In the genomic region with DNA sequence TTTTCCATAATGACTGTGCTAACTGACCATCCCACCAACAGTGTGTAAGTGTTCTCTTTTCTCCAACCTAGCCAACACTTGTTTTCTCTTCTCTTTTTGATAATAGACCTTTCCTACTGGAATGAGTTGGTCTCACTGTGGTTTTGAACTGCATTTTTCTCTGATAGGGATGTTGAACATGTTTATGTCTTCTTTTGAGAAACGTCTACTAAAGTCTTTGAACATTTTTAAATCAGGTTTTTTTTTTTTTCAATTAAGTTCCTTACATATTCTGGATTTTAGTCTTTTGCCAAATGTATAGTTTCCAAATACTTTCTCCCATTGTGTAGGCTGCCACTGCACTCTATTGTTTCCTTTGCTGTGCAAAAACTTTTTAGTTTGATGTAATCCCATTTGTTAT, we compare ENCODE assay signal across 21 cellular contexts.
"Had no signal": no experiment of that assay in that cellular context is flagged by ENCODE, and none has a peak within 500 bp of the region (broad histone marks: within the 10 kb centered on the region; RNA-seq: fewer than 3 reads in every experiment).

No MANE protein-coding gene starts in this region.

- H3K27ac ChIP-seq: HL-60, KMS-11, SJSA1, SK-N-MC had no signal

- H3K4me3 ChIP-seq: K562, SJSA1, SK-N-MC had no signal

- ATAC-seq: K562 had no signal

- DNase-seq: Kasumi-1, MM.1S, NCI-H1092 treated with DMSO at 0.1 percent for 48 hours, NCI-H1436, NCI-H187, NCI-H2029, NCI-H2081 treated with DMSO at 0.1 percent for 48 hours, NCI-H2171, NCI-H226, NCI-H446, NCI-H510A, NCI-H524 treated with DMSO at 0.1 percent for 48 hours, NCI-H748 treated with DMSO at 0.1 percent for 48 hours, Right ventricle myocardium superior, RPMI8226, SIG-M5 had no signal
